In genomic region chr7:2460641-2461040, GRCh38 we compare ENCODE assay signal across 21 cellular contexts. TPM values are rescaled to one million over a fixed set of nuclear protein-coding genes. Genes with fewer than 3 reads are reported as not detected.
"Had no signal": no experiment of that assay in that cellular context is flagged by ENCODE, and none has a peak within 500 bp of the region (broad histone marks: within the 10 kb centered on the region; RNA-seq: fewer than 3 reads in every experiment).

No MANE protein-coding gene starts in this region.

- ATAC-seq: pancreas had no signal

- H3K4me3 ChIP-seq: esophagus muscularis mucosa, heart left ventricle, left ventricle myocardium inferior, pancreas had no signal

- H3K36me3 ChIP-seq: brain microvascular endothelial cell, esophagus muscularis mucosa, heart left ventricle, left ventricle myocardium inferior, pancreas had no signal

- FAIRE-seq: endometrium, islet of Langerhans, pancreas, small intestine, TTC549 had no signal

- DNase-seq: activated CD4-positive, alpha-beta T cell treated with anti-CD3 and anti-CD28 coated beads, Interleukin-2, amount 10 ng/mL, durations not matched to agents 7 days and 5 days; activated CD4-positive, CD25-positive, alpha-beta regulatory T cell; activated effector memory CD4-positive, alpha-beta T cell treated with Interleukin-2 at 50 U/mL for 16 hours; activated T-cell treated with anti-CD3 and anti-CD28 coated beads, Interleukin-2, amount 50 U/mL, for 24 hours; amniotic stem cell; brain microvascular endothelial cell; foreskin fibroblast; left ventricle myocardium inferior; mesenchymal stem cell; small intestine; T-helper 2 cell had no signal

- H3K4me1 ChIP-seq: esophagus muscularis mucosa, heart left ventricle, left ventricle myocardium inferior, pancreas had no signal

- H3K27me3 ChIP-seq: brain microvascular endothelial cell, esophagus muscularis mucosa, pancreas had no signal

- H3K27ac ChIP-seq: brain microvascular endothelial cell, esophagus muscularis mucosa, heart left ventricle, left ventricle myocardium inferior, pancreas had no signal

- H3K9me3 ChIP-seq: esophagus muscularis mucosa, heart left ventricle, left ventricle myocardium inferior, pancreas had no signal

RNA-seq across cellular contexts. Expression of gene GRIFIN, which starts 15.6 kb away (rescaled TPM):
- total RNA-seq: activated CD4-positive, alpha-beta T cell treated with anti-CD3 and anti-CD28 coated beads, Interleukin-2, amount 10 ng/mL, durations not matched to agents 7 days and 5 days; activated CD8-positive, alpha-beta memory T cell treated with anti-CD3 and anti-CD28 coated beads for 36 hours; cerebellum; dermis microvascular lymphatic vessel endothelial cell; esophagus muscularis mucosa; heart left ventricle; left ventricle myocardium inferior; pancreas; subcutaneous adipose tissue had no signal
- polyA plus RNA-seq: heart left ventricle, pancreas, small intestine had no signal
